2 cellular contexts compared by ENCODE assay signal in genomic region chr3:183896610-183897009, GRCh38.
A peak's percentile ranks its signal among the peaks of the same experiment; 100 is the strongest.
TF ChIP-seq lines count a peak whose summit lies in the region.

No MANE protein-coding gene starts in this region.

TF ChIP-seq in HepG2, 621 proteins besides CTCF, POLR2A, EP300 and RAD21:
- TF ChIP-seq ZNF317 (CRISPR knock-in tag; IDR thresholded peaks at IDR 0.05) (no peak), ZSCAN29 (CRISPR knock-in tag; conservative IDR thresholded peaks at IDR 0.05) (no peak), HCFC1 (IDR thresholded peaks at IDR 0.05; ENCODE audit: low read depth, low read length) (no peak), RORA (CRISPR knock-in tag; IDR thresholded peaks at IDR 0.05) (no peak), RERE (CRISPR knock-in tag; IDR thresholded peaks at IDR 0.05; ENCODE audit: low read depth) (no peak), ZNF556 (CRISPR knock-in tag; IDR thresholded peaks at IDR 0.05; ENCODE audit: borderline replicate concordance) (no peak), ZBTB43 (CRISPR knock-in tag; conservative IDR thresholded peaks at IDR 0.05) (no peak), ZNF512 (CRISPR knock-in tag; IDR thresholded peaks at IDR 0.05) (no peak), ZNF24 (IDR thresholded peaks at IDR 0.05) (no peak), TSC22D2 (CRISPR knock-in tag; IDR thresholded peaks at IDR 0.05; ENCODE audit: borderline replicate concordance) (no peak), TBX2 (CRISPR knock-in tag; IDR thresholded peaks at IDR 0.05; ENCODE audit: borderline replicate concordance) (no peak), AFF4 (CRISPR knock-in tag; IDR thresholded peaks at IDR 0.05) (no peak), MIER2 (CRISPR knock-in tag; IDR thresholded peaks at IDR 0.05) (no peak), NFE2L1 (CRISPR knock-in tag; IDR thresholded peaks at IDR 0.05; ENCODE audit: borderline replicate concordance) (no peak)

TF ChIP-seq in GM12878, 131 proteins besides CTCF, POLR2A, EP300 and RAD21:
- no peak for TF ChIP-seq IRF5 (IDR thresholded peaks at IDR 0.05; ENCODE audit: borderline replicate concordance)
- peak; percentile 41; the same call in 1 of the 2 replicates for TF ChIP-seq SPI1 (IDR thresholded peaks at IDR 0.05; ENCODE audit: borderline replicate concordance, insufficient read depth, low read depth, low read length)
TF ChIP-seq in GM12878: peak in this region for 1.
